ENCODE assay signal across 11 cellular contexts in the genomic region with DNA sequence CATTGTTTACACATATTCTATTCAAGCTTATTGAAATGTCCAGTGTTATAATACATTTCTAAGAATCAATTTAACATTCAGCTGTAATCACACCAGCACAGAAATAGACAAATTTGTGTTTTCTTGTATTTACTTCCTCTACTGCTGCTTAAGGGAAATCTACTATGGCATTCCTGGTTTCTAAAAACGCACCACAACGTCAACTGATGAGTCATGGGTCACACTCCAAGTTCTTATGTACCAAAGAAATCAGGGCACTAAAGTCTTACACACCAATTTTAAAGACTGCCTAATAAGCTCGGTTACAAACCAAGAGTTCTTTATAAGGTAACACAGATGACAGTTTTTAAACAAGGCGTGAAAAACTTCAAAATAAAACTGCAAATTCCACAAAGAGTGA. TPM values are rescaled to one million over a fixed set of nuclear protein-coding genes. Genes with fewer than 3 reads are reported as not detected.
A peak's percentile ranks its signal among the peaks of the same experiment; 100 is the strongest.
DNase-seq lines count a peak whose midpoint lies in the region; ATAC-seq, FAIRE-seq and TF ChIP-seq lines count a peak whose summit lies in the region.
"Had no signal": no experiment of that assay in that cellular context is flagged by ENCODE, and none has a peak within 500 bp of the region (broad histone marks: within the 10 kb centered on the region; RNA-seq: fewer than 3 reads in every experiment).

No MANE protein-coding gene starts in this region.

- H3K27me3 ChIP-seq in esophagus muscularis mucosa = no peaks in the 10 kb centered on the region
- H3K27me3 ChIP-seq: ascending aorta had no signal

- FAIRE-seq in RCC 7860 (lab: Jason Lieb, UNC) = peak; percentile 74

- CTCF ChIA-PET in activated CD8-positive, alpha-beta memory T cell treated with anti-CD3 and anti-CD28 coated beads, Interleukin-2, amount 10 ng/mL, durations not matched to agents 7 days and 5 days (lab: Charles Lee) = no interaction called here

- H3K36me3 Mint-ChIP-seq in osteocyte (ENCODE audit: unreplicated experiment) = no peaks in the 10 kb centered on the region
- H3K36me3 Mint-ChIP-seq in activated CD8-positive, alpha-beta memory T cell treated with anti-CD3 and anti-CD28 coated beads, Interleukin-2, amount 10 ng/mL, durations not matched to agents 7 days and 5 days = peaks cover 2% of the 10 kb centered on the region

- ATAC-seq in activated CD8-positive, alpha-beta memory T cell treated with anti-CD3 and anti-CD28 coated beads, Interleukin-2, amount 10 ng/mL, durations not matched to agents 7 days and 5 days = no peak
- ATAC-seq in HG03045 (IDR thresholded peaks at IDR 0.05; ENCODE audit: unreplicated experiment) (no peak), GM21528 (IDR thresholded peaks at IDR 0.05; ENCODE audit: low FRiP score, unreplicated experiment) (no peak)

- intact Hi-C loops in esophagus muscularis mucosa (cut with DNase I) = no loop called here

- TF ChIP-seq CTCF in esophagus muscularis mucosa (IDR thresholded peaks at IDR 0.05) = no peak
- no peak for TF ChIP-seq CTCF in osteocyte (IDR thresholded peaks at IDR 0.05)

- peak overlapping the region in 3 of 4 donors; percentile 12 to 44 (median 37) for H3K27ac ChIP-seq in esophagus muscularis mucosa (replicated peaks in 1 of 4)
- H3K27ac ChIP-seq: WERI-Rb-1 had no signal

- H3K9me3 ChIP-seq in esophagus muscularis mucosa = no peaks in the 10 kb centered on the region
- H3K9me3 ChIP-seq: ascending aorta had no signal

- H3K9me3 Mint-ChIP-seq in osteocyte (ENCODE audit: unreplicated experiment) = no peaks in the 10 kb centered on the region
- no peaks in the 10 kb centered on the region for H3K9me3 Mint-ChIP-seq in activated CD8-positive, alpha-beta memory T cell treated with anti-CD3 and anti-CD28 coated beads, Interleukin-2, amount 10 ng/mL, durations not matched to agents 7 days and 5 days (ENCODE audit: low read depth)

- peaks cover 12 to 34% (median 21%) of the 10 kb centered on the region in 4 donors for H3K4me1 ChIP-seq in esophagus muscularis mucosa

- no peak overlapping the region for H3K4me3 ChIP-seq in esophagus muscularis mucosa
- H3K4me3 ChIP-seq: ascending aorta had no signal

- H3K4me3 Mint-ChIP-seq in osteocyte (ENCODE audit: unreplicated experiment) = no peak overlapping the region
- H3K4me3 Mint-ChIP-seq in activated CD8-positive, alpha-beta memory T cell treated with anti-CD3 and anti-CD28 coated beads, Interleukin-2, amount 10 ng/mL, durations not matched to agents 7 days and 5 days = no peak overlapping the region

- TF ChIP-seq POLR2A in esophagus muscularis mucosa (IDR thresholded peaks at IDR 0.05; ENCODE audit: low read depth) = no peak

- no peaks in the 10 kb centered on the region for H3K27me3 Mint-ChIP-seq in osteocyte (ENCODE audit: unreplicated experiment)
- no peaks in the 10 kb centered on the region for H3K27me3 Mint-ChIP-seq in activated CD8-positive, alpha-beta memory T cell treated with anti-CD3 and anti-CD28 coated beads, Interleukin-2, amount 10 ng/mL, durations not matched to agents 7 days and 5 days

- no peaks in the 10 kb centered on the region for H3K36me3 ChIP-seq in esophagus muscularis mucosa
- H3K36me3 ChIP-seq: ascending aorta, WERI-Rb-1 had no signal

- peak overlapping the region; percentile 5 for H3K27ac Mint-ChIP-seq in osteocyte (ENCODE audit: unreplicated experiment)
- no peak overlapping the region for H3K27ac Mint-ChIP-seq in activated CD8-positive, alpha-beta memory T cell treated with anti-CD3 and anti-CD28 coated beads, Interleukin-2, amount 10 ng/mL, durations not matched to agents 7 days and 5 days

- peaks cover 31% of the 10 kb centered on the region for H3K4me1 Mint-ChIP-seq in osteocyte (ENCODE audit: unreplicated experiment)
- H3K4me1 Mint-ChIP-seq in activated CD8-positive, alpha-beta memory T cell treated with anti-CD3 and anti-CD28 coated beads, Interleukin-2, amount 10 ng/mL, durations not matched to agents 7 days and 5 days = peaks cover 10% of the 10 kb centered on the region

- peak; percentile 80 for DNase-seq in EH (ENCODE audit: low read depth)
- DNase-seq in RCC 7860 (ENCODE audit: low spot score) = peak; percentile 7
- no peak for DNase-seq in esophagus muscularis mucosa (ENCODE audit: extremely low spot score)
- DNase-seq in osteocyte (ENCODE audit: extremely low spot score, unreplicated experiment) = no peak
- DNase-seq in activated CD8-positive, alpha-beta memory T cell treated with anti-CD3 and anti-CD28 coated beads, Interleukin-2, amount 10 ng/mL, durations not matched to agents 7 days and 5 days = no peak
- no peak for DNase-seq in T-helper 1 cell
- DNase-seq: NCI-H146, WERI-Rb-1 had no signal

- no peak for TF ChIP-seq EP300 in esophagus muscularis mucosa (IDR thresholded peaks at IDR 0.05)

- WGBS in esophagus muscularis mucosa = 38% methylated on average over 4 of the region's 4 CpGs

RNA-seq across cellular contexts. Expression of gene LNX2, which starts 13.2 kb away (rescaled TPM):
- 10 to 100 TPM; 10.2 to 14.1 (median 12.8) TPM for total RNA-seq in esophagus muscularis mucosa
- total RNA-seq in osteocyte = 7.2 and 8.4 TPM in 2 replicates
- total RNA-seq in activated CD8-positive, alpha-beta memory T cell treated with anti-CD3 and anti-CD28 coated beads, Interleukin-2, amount 10 ng/mL, durations not matched to agents 7 days and 5 days = 1 to 10 TPM; 5.9 to 6.6 TPM

RNA-seq across cellular contexts. Expression of gene POLR1D, which starts 14.6 kb away (rescaled TPM):
- total RNA-seq in esophagus muscularis mucosa = 100 to 1,000 TPM; 110 to 148 (median 124) TPM
- 96.4 and 101 TPM in 2 replicates for total RNA-seq in osteocyte
- 100 to 1,000 TPM in 1 of 2 experiments, 10 to 100 TPM in 1; 99.7 to 108 TPM for total RNA-seq in activated CD8-positive, alpha-beta memory T cell treated with anti-CD3 and anti-CD28 coated beads, Interleukin-2, amount 10 ng/mL, durations not matched to agents 7 days and 5 days

Comparison
In these comparisons a context has a peak if more than half of its experiments do, and no peak if none do; other contexts are left out.
1. DNase-seq: peak in EH (single experiment) and RCC 7860 (single experiment); none in esophagus muscularis mucosa (single experiment), osteocyte (single experiment), activated CD8-positive, alpha-beta memory T cell treated with anti-CD3 and anti-CD28 coated beads, Interleukin-2, amount 10 ng/mL, durations not matched to agents 7 days and 5 days (single experiment) and T-helper 1 cell (0 of 5).